In the genomic region with DNA sequence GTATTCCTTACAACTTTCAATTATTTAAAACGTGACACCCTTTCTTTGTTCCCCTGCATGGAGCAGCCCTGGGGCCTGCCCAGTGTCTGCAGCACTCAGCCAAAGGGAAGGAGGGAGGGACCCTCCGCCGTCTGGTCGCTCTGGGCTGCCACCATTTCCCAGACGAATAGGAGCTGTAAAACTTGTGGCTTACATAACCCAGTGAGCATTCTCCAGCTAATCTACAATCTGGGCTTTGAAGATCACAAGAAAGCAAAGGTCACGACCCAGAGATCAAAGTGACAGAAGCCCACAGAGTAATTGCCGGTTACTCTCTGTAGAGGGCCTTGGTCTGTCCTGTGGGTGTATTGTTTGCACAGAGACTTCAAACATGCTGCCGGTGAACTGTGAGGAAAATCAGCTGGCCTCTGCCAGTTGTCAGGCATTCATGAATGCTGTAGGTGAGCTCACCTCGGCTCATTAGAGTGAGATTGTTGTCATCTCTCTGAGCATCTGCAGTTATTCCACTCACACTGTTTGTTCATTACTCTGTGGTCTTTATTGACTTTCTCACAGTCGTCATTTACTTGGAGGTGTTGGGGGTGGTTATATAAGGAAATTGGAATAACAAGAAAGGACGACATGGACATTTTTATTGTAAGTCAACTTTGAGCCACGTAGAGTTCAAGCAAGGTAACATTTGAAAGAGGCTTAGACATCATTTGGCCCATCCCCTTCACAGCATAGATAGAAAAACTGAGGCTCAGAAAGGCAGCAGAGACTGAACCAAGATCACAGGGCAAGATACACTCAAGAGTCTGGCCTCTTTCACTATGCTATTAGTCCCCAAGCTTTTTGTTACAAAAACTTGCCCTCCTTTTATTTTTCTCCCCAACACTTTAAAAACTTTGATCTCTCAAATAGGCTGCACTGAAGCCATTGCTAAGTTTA, we compare ENCODE assay signal across 12 cellular contexts.
DNase-seq lines count a peak whose midpoint lies in the region; ATAC-seq and TF ChIP-seq lines count a peak whose summit lies in the region.
"Had no signal": no experiment of that assay in that cellular context is flagged by ENCODE, and none has a peak within 500 bp of the region (broad histone marks: within the 10 kb centered on the region; RNA-seq: fewer than 3 reads in every experiment).

No MANE protein-coding gene starts in this region.

- TF ChIP-seq CTCF in cardiac muscle cell (IDR thresholded peaks at IDR 0.05; ENCODE audit: low read depth, low read length) (no peak), heart left ventricle (IDR thresholded peaks at IDR 0.05) (no peak), liver (IDR thresholded peaks at IDR 0.05; ENCODE audit: low read depth, low read length, missing input control) (peak; percentile 18), upper lobe of right lung (IDR thresholded peaks at IDR 0.05) (no peak)

- H3K4me3 ChIP-seq in cardiac muscle cell, result no peak overlapping the region
- no peak overlapping the region for H3K4me3 ChIP-seq in heart left ventricle
- H3K4me3 ChIP-seq in liver (ENCODE audit: low read depth in 1 of 3, low read length in 3 of 3), result no peak overlapping the region
- no peak overlapping the region for H3K4me3 ChIP-seq in upper lobe of right lung
- H3K4me3 ChIP-seq: transverse colon had no signal

- no peak overlapping the region for H3K9ac ChIP-seq in liver (ENCODE audit: low read depth in 1 of 2, low read length in 2 of 2)

- no peaks in the 10 kb centered on the region for H3K27me3 ChIP-seq in cardiac muscle cell
- H3K27me3 ChIP-seq in heart left ventricle, result no peaks in the 10 kb centered on the region
- no peaks in the 10 kb centered on the region for H3K27me3 ChIP-seq in liver (ENCODE audit: control insufficient read depth in 4 of 4, insufficient read depth in 4 of 4, low read length in 3 of 4)
- H3K27me3 ChIP-seq in upper lobe of right lung, result no peaks in the 10 kb centered on the region
- H3K27me3 ChIP-seq: transverse colon had no signal

- no peak for ATAC-seq in heart left ventricle
- peak; percentile 35 for ATAC-seq in upper lobe of right lung
- no peak for ATAC-seq in GM19452 (IDR thresholded peaks at IDR 0.05; ENCODE audit: unreplicated experiment)

- peak; percentile 45 to 49 for TF ChIP-seq RAD21 in liver (IDR thresholded peaks at IDR 0.05)

- H3K36me3 ChIP-seq in cardiac muscle cell, result no peaks in the 10 kb centered on the region
- H3K36me3 ChIP-seq in heart left ventricle, result no peaks in the 10 kb centered on the region
- H3K36me3 ChIP-seq in liver (ENCODE audit: control insufficient read depth in 4 of 4, insufficient read depth in 3 of 4, low read depth in 1 of 4, low read length in 3 of 4), result no peaks in the 10 kb centered on the region
- no peaks in the 10 kb centered on the region for H3K36me3 ChIP-seq in upper lobe of right lung
- H3K36me3 ChIP-seq: transverse colon had no signal

- DNase-seq in cardiac muscle cell (ENCODE audit: low read depth in 1 of 2, low spot score in 1 of 2) (peak in 1 of 2 donors; percentile 89), heart left ventricle (no peak), SHP77 treated with DMSO at 0.1 percent for 48 hours (lab: John Stamatoyannopoulos, UW) (peak; percentile 1), upper lobe of right lung (no peak), NCI-H1436 treated with DMSO at 0.1 percent for 48 hours (lab: John Stamatoyannopoulos, UW) (no peak), NCI-H82 treated with DMSO at 0.1 percent for 48 hours (lab: John Stamatoyannopoulos, UW; ENCODE audit: unreplicated experiment) (no peak)
- DNase-seq: activated CD4-positive, alpha-beta T cell treated with anti-CD3 and anti-CD28 coated beads, Interleukin-2, amount 10 ng/mL, durations not matched to agents 7 days and 5 days; hypothalamus; stimulated activated CD8-positive, alpha-beta memory T cell treated with anti-CD3 and anti-CD28 coated beads, Interleukin-4, amount 100 ng/mL, for 48 hours; transverse colon had no signal

- no peak for TF ChIP-seq POLR2A in heart left ventricle (IDR thresholded peaks at IDR 0.05)

- WGBS in heart left ventricle, 4 donors, result 75 to 82% (median 79%) methylated on average over 12 of the region's 12 CpGs
- 35% methylated on average over 12 of the region's 12 CpGs for WGBS in liver

- H3K9me3 ChIP-seq in cardiac muscle cell (ENCODE audit: low read depth) (no peaks in the 10 kb centered on the region), heart left ventricle (peaks cover 0 to 13% (median 0%) of the 10 kb centered on the region in 12 donors), liver (ENCODE audit: control insufficient read depth in 4 of 4, low read length in 3 of 4) (peaks cover 0 to 6% (median 2%) of the 10 kb centered on the region in 4 donors), upper lobe of right lung (no peaks in the 10 kb centered on the region)

- intact Hi-C loops in heart left ventricle (cut with DNase I), result no loop called here
- intact Hi-C loops in upper lobe of right lung (cut with DNase I), result no loop called here

- H3K27ac ChIP-seq in cardiac muscle cell (peak overlapping the region; percentile 91), heart left ventricle (no peak overlapping the region), liver (ENCODE audit: low read depth in 1 of 2, low read length in 2 of 2) (peak overlapping the region in 1 of 2 donors; percentile 58), upper lobe of right lung (no peak overlapping the region)
- H3K27ac ChIP-seq: transverse colon had no signal

- H3K4me1 ChIP-seq in cardiac muscle cell (ENCODE audit: low read depth) (peaks cover 44% of the 10 kb centered on the region), heart left ventricle (peaks cover 0 to 12% (median 0%) of the 10 kb centered on the region in 12 donors), liver (ENCODE audit: control insufficient read depth in 4 of 4, insufficient read depth in 4 of 4, low read length in 3 of 4) (peaks cover 0 to 10% (median under 1%) of the 10 kb centered on the region in 4 donors), upper lobe of right lung (no peaks in the 10 kb centered on the region)

TF ChIP-seq in liver, 16 proteins besides CTCF, POLR2A, EP300 and RAD21 (continues in another document):
- TF ChIP-seq SP1 (IDR thresholded peaks at IDR 0.05) (peak; percentile 75), FOXA1 (IDR thresholded peaks at IDR 0.05) (peak; percentile 41), JUND (IDR thresholded peaks at IDR 0.05) (peak in 1 of 2 donors; percentile 80), NR2F2 (IDR thresholded peaks at IDR 0.05) (peak; percentile 93), YY1 (IDR thresholded peaks at IDR 0.05) (peak; percentile 72), HNF4G (IDR thresholded peaks at IDR 0.05) (peak; percentile 61), GABPA (IDR thresholded peaks at IDR 0.05 in 1 of 2, conservative IDR thresholded peaks at IDR 0.05 in 1 of 2) (no peak), FOXA2 (IDR thresholded peaks at IDR 0.05) (peak; percentile 61), HNF4A (conservative IDR thresholded peaks at IDR 0.05) (peak; percentile 92 to 94), EGR1 (IDR thresholded peaks at IDR 0.05; ENCODE audit: low read depth in 2 of 2) (peak in 1 of 2 donors; percentile 54), TAF1 (conservative IDR thresholded peaks at IDR 0.05) (no peak), RXRA (IDR thresholded peaks at IDR 0.05) (peak; percentile 89 to 91)
- TF ChIP-seq, protein P1, sequence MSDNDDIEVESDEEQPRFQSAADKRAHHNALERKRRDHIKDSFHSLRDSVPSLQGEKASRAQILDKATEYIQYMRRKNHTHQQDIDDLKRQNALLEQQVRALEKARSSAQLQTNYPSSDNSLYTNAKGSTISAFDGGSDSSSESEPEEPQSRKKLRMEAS (IDR thresholded peaks at IDR 0.05), result peak; percentile 81
- TF ChIP-seq, protein P2, sequence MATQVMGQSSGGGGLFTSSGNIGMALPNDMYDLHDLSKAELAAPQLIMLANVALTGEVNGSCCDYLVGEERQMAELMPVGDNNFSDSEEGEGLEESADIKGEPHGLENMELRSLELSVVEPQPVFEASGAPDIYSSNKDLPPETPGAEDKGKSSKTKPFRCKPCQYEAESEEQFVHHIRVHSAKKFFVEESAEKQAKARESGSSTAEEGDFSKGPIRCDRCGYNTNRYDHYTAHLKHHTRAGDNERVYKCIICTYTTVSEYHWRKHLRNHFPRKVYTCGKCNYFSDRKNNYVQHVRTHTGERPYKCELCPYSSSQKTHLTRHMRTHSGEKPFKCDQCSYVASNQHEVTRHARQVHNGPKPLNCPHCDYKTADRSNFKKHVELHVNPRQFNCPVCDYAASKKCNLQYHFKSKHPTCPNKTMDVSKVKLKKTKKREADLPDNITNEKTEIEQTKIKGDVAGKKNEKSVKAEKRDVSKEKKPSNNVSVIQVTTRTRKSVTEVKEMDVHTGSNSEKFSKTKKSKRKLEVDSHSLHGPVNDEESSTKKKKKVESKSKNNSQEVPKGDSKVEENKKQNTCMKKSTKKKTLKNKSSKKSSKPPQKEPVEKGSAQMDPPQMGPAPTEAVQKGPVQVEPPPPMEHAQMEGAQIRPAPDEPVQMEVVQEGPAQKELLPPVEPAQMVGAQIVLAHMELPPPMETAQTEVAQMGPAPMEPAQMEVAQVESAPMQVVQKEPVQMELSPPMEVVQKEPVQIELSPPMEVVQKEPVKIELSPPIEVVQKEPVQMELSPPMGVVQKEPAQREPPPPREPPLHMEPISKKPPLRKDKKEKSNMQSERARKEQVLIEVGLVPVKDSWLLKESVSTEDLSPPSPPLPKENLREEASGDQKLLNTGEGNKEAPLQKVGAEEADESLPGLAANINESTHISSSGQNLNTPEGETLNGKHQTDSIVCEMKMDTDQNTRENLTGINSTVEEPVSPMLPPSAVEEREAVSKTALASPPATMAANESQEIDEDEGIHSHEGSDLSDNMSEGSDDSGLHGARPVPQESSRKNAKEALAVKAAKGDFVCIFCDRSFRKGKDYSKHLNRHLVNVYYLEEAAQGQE (IDR thresholded peaks at IDR 0.05), result peak; percentile 52
- TF ChIP-seq, protein P3, sequence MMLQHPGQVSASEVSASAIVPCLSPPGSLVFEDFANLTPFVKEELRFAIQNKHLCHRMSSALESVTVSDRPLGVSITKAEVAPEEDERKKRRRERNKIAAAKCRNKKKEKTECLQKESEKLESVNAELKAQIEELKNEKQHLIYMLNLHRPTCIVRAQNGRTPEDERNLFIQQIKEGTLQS (IDR thresholded peaks at IDR 0.05), result no peak
